ENCODE assay signal across 21 cellular contexts in genomic region chr7:154338709-154339108, GRCh38.
"Had no signal": no experiment of that assay in that cellular context is flagged by ENCODE, and none has a peak within 500 bp of the region (broad histone marks: within the 10 kb centered on the region; RNA-seq: fewer than 3 reads in every experiment).

No MANE protein-coding gene starts in this region.

- H3K4me3 ChIP-seq: esophagus muscularis mucosa, gastroesophageal sphincter, heart right ventricle, lung, ovary, right lobe of liver, testis, tibial artery had no signal

- DNase-seq: cerebellar nuclear complex; effector memory CD4-positive, alpha-beta T cell; foreskin keratinocyte; glutamatergic neuron; heart right ventricle; mesenchymal stem cell; naive thymus-derived CD4-positive, alpha-beta T cell; occipital lobe; ovary; right lobe of liver; small intestine; stimulated activated CD4-positive, alpha-beta T cell treated with anti-CD3 and anti-CD28 coated beads, Interleukin-15, amount 100 ng/mL, for 24 hours; stimulated activated CD4-positive, alpha-beta T cell treated with anti-CD3 and anti-CD28 coated beads, Interleukin-2, amount 100 ng/mL, for 48 hours; stimulated activated naive CD4-positive, alpha-beta T cell; stimulated activated naive CD8-positive, alpha-beta T cell treated with anti-CD3 and anti-CD28 coated beads, Interleukin-15, amount 100 ng/mL, for 72 hours; testis; tibial artery had no signal

- H3K27me3 ChIP-seq: esophagus muscularis mucosa, foreskin keratinocyte, gastroesophageal sphincter, ovary, right lobe of liver, testis, tibial artery had no signal

- H3K9me3 ChIP-seq: esophagus muscularis mucosa, gastroesophageal sphincter, heart right ventricle, ovary, right lobe of liver, testis, tibial artery had no signal

- H3K27ac ChIP-seq: esophagus muscularis mucosa, foreskin keratinocyte, gastroesophageal sphincter, heart right ventricle, ovary, right lobe of liver, testis, tibial artery had no signal

- H3K4me1 ChIP-seq: esophagus muscularis mucosa, foreskin keratinocyte, gastroesophageal sphincter, heart right ventricle, right lobe of liver, testis, tibial artery had no signal

- H3K36me3 ChIP-seq: esophagus muscularis mucosa, gastroesophageal sphincter, heart right ventricle, ovary, right lobe of liver, tibial artery had no signal

- ATAC-seq: foreskin keratinocyte; gastroesophageal sphincter; heart right ventricle; left lobe of liver; naive thymus-derived CD4-positive, alpha-beta T cell; right lobe of liver; stimulated activated naive CD8-positive, alpha-beta T cell treated with anti-CD3 and anti-CD28 coated beads, Interleukin-15, amount 100 ng/mL, for 72 hours had no signal
